In genomic region chr1:11037740-11038182, GRCh38 we compare ENCODE assay signal across 8 cellular contexts. TPM values are rescaled to one million over a fixed set of nuclear protein-coding genes. Genes with fewer than 3 reads are reported as not detected.
A peak's percentile ranks its signal among the peaks of the same experiment; 100 is the strongest.
DNase-seq lines count a peak whose midpoint lies in the region; ATAC-seq and TF ChIP-seq lines count a peak whose summit lies in the region.

No MANE protein-coding gene starts in this region.

- no peak for TF ChIP-seq EP300 in transverse colon (IDR thresholded peaks at IDR 0.05; ENCODE audit: low read depth)

- no peaks in the 10 kb centered on the region for H3K79me2 ChIP-seq in parathyroid adenoma

- intact Hi-C loops in activated naive CD4-positive, alpha-beta T cell treated with anti-CD3 and anti-CD28 coated beads for 36 hours (cut with micrococcal nuclease) = loop anchor here (1.0 kb wide), 2 partner anchors 23 to 605 kb away; partner anchors contain the start of gene SRM
- intact Hi-C loops in transverse colon (cut with DNase I; ENCODE audit: low total_unique reads) = loop anchor here (5.0 kb wide), 1 partner anchor 605 kb away; no protein-coding TSS in a partner anchor

- H3K27ac ChIP-seq in 22Rv1 (no peak overlapping the region), SK-N-MC (no peak overlapping the region), parathyroid adenoma (no peak overlapping the region), transverse colon (no peak overlapping the region)

- no peaks in the 10 kb centered on the region for H3K4me1 ChIP-seq in parathyroid adenoma
- H3K4me1 ChIP-seq in transverse colon = peaks cover 0 to 9% (median 3%) of the 10 kb centered on the region in 4 donors

- no peak overlapping the region for H3K27ac Mint-ChIP-seq in activated naive CD4-positive, alpha-beta T cell treated with anti-CD3 and anti-CD28 coated beads for 36 hours

- H2AFZ ChIP-seq in parathyroid adenoma = no peak overlapping the region

- TF ChIP-seq CTCF in 22Rv1 (IDR thresholded peaks at IDR 0.05) (peak; percentile 98), parathyroid adenoma (IDR thresholded peaks at IDR 0.05) (peak; percentile 88), transverse colon (IDR thresholded peaks at IDR 0.05) (peak; percentile 90 to 96 (median 94))

- no peaks in the 10 kb centered on the region for H3K36me3 ChIP-seq in SK-N-MC (ENCODE audit: insufficient read depth, low read length)
- no peaks in the 10 kb centered on the region for H3K36me3 ChIP-seq in parathyroid adenoma (ENCODE audit: control insufficient read depth, insufficient read depth, low read length)
- H3K36me3 ChIP-seq in transverse colon = no peaks in the 10 kb centered on the region

- H3K9ac ChIP-seq in SK-N-MC (ENCODE audit: insufficient read length) = no peak overlapping the region
- no peak overlapping the region for H3K9ac ChIP-seq in parathyroid adenoma

- no peak overlapping the region for H3K4me3 Mint-ChIP-seq in activated naive CD4-positive, alpha-beta T cell treated with anti-CD3 and anti-CD28 coated beads for 36 hours

- ATAC-seq in GM18907 (IDR thresholded peaks at IDR 0.05; ENCODE audit: unreplicated experiment) = peak; percentile 63

- CTCF ChIA-PET in activated naive CD4-positive, alpha-beta T cell treated with anti-CD3 and anti-CD28 coated beads for 36 hours (lab: Charles Lee) = interaction anchor here (0.5 to 5.0 kb wide), 61 partner anchors 9 to 768 kb away, joined by 3 to 67 read pairs (median 4); partner anchors contain the start of genes ANGPTL7, CLCN6, EXOSC10 and MASP2

- H3K27me3 ChIP-seq in parathyroid adenoma (ENCODE audit: control insufficient read depth, insufficient read depth, low read length) (peaks cover 3% of the 10 kb centered on the region), transverse colon (no peaks in the 10 kb centered on the region)

- H3K27me3 Mint-ChIP-seq in activated naive CD4-positive, alpha-beta T cell treated with anti-CD3 and anti-CD28 coated beads for 36 hours (ENCODE audit: low read depth) = no peaks in the 10 kb centered on the region

- TF ChIP-seq POLR2A in transverse colon (IDR thresholded peaks at IDR 0.05) = no peak

- in situ Hi-C loops in transverse colon (cut with MboI; ENCODE audit: low pct_ligation_motif_present in 1 of 4, low pct_unique_long_range_greater_than_20kb in 1 of 4, low sequenced_read_pairs in 3 of 4) = loop anchor here in 3 of 4 donors (10.0 to 25.0 kb wide), 2 partner anchors 597 to 600 kb away; no protein-coding TSS in a partner anchor

- H3K4me2 ChIP-seq in parathyroid adenoma (ENCODE audit: low read length) = no peak overlapping the region

- H3K4me3 ChIP-seq in SK-N-MC (no peak overlapping the region), parathyroid adenoma (ENCODE audit: low read depth, low read length) (no peak overlapping the region), transverse colon (no peak overlapping the region)

- 2% methylated on average over 8 of the region's 8 CpGs; no CpG with 5 or more reads in 1 of the 2 donors for WGBS in transverse colon (ENCODE audit: low coverage in 1 of 2), 2 donors

- no peaks in the 10 kb centered on the region for H3K9me3 Mint-ChIP-seq in activated naive CD4-positive, alpha-beta T cell treated with anti-CD3 and anti-CD28 coated beads for 36 hours

- DNase-seq in NCI-H1092 (lab: John Stamatoyannopoulos, UW) (peak; percentile 85), SK-N-MC (ENCODE audit: low read depth, low spot score) (peak; percentile 66), glomerular endothelial cell (ENCODE audit: extremely low read depth, low read depth, low spot score) (peak; percentile 56), transverse colon (peak; percentile 91)
- peak; percentile 94 for DNase-seq in activated naive CD4-positive, alpha-beta T cell treated with anti-CD3 and anti-CD28 coated beads for 36 hours

- no peaks in the 10 kb centered on the region for H3K36me3 Mint-ChIP-seq in activated naive CD4-positive, alpha-beta T cell treated with anti-CD3 and anti-CD28 coated beads for 36 hours (ENCODE audit: low read depth)

- H3K4me1 Mint-ChIP-seq in activated naive CD4-positive, alpha-beta T cell treated with anti-CD3 and anti-CD28 coated beads for 36 hours (ENCODE audit: low read depth) = peaks cover 6% of the 10 kb centered on the region

- H3K9me3 ChIP-seq in SK-N-MC (ENCODE audit: low read depth, low read length) (no peaks in the 10 kb centered on the region), parathyroid adenoma (ENCODE audit: control insufficient read depth, low read length) (no peaks in the 10 kb centered on the region), transverse colon (no peaks in the 10 kb centered on the region)

RNA-seq across cellular contexts. Expression of gene MASP2, which starts 9.3 kb away (rescaled TPM):
- under 1 TPM; 0.17 to 0.31 TPM for total RNA-seq in activated naive CD4-positive, alpha-beta T cell treated with anti-CD3 and anti-CD28 coated beads for 36 hours
- total RNA-seq in glomerular endothelial cell = not detected in 2 replicates
- total RNA-seq in transverse colon = not detected

RNA-seq across cellular contexts. Expression of gene SRM, which starts 22.1 kb away (rescaled TPM):
- 100 to 1,000 TPM; 207 to 222 TPM for total RNA-seq in activated naive CD4-positive, alpha-beta T cell treated with anti-CD3 and anti-CD28 coated beads for 36 hours
- total RNA-seq in glomerular endothelial cell (76.9 and 139 TPM in 2 replicates), transverse colon (10 to 100 TPM; 13.0 to 25.1 (median 20.3) TPM)

RNA-seq across cellular contexts. Expression of gene TARDBP, which starts 25.3 kb away (rescaled TPM):
- total RNA-seq in activated naive CD4-positive, alpha-beta T cell treated with anti-CD3 and anti-CD28 coated beads for 36 hours = 100 to 1,000 TPM; 158 to 159 TPM
- total RNA-seq in glomerular endothelial cell = 70.2 and 108 TPM in 2 replicates
- 100 to 1,000 TPM; 112 to 278 (median 190) TPM for total RNA-seq in transverse colon
